ENCODE assay signal across 15 cellular contexts in the genomic region with DNA sequence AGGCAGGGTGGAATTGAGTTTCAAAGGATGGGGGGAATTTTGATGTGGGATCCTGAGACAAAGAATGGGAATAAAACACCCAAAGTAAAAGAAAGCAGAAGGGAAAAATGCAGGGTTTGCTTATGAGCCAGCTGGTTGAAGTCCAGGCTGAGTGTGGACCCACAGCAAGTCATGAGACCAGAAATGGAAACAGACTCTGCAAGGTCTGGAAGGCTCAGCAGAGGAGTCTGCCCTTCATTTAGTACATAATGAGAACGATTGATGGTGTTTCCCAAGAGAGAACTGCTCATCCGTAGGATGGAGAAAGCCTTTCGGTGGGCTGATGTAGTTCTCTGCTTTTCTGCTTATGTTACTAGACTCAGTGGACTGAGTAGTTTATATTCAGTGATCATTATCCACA.
DNase-seq lines count a peak whose midpoint lies in the region; ATAC-seq, FAIRE-seq and TF ChIP-seq lines count a peak whose summit lies in the region.
"Had no signal": no experiment of that assay in that cellular context is flagged by ENCODE, and none has a peak within 500 bp of the region (broad histone marks: within the 10 kb centered on the region; RNA-seq: fewer than 3 reads in every experiment).

No MANE protein-coding gene starts in this region.

- H3K4me2 ChIP-seq in neuronal stem cell (ENCODE audit: insufficient read depth, low read length, poor library complexity, severe bottlenecking) (no peak overlapping the region), GM23248 (ENCODE audit: unreplicated experiment) (no peak overlapping the region)
- H3K4me2 ChIP-seq: BLaER1 had no signal

- no peak for FAIRE-seq in small intestine (lab: Jason Lieb, UNC)
- FAIRE-seq: GM19239 had no signal

- H3K27me3 ChIP-seq in neuronal stem cell (ENCODE audit: control insufficient read depth in 3 of 3, insufficient read depth in 3 of 3, low read depth in 1 of 3, low read length in 3 of 3) (no peaks in the 10 kb centered on the region), small intestine (ENCODE audit: control insufficient read depth in 2 of 2, insufficient read depth in 2 of 2, low read length in 2 of 2) (peaks cover 0 to 2% of the 10 kb centered on the region in 2 donors), GM23248 (replicated peaks; ENCODE audit: insufficient read depth) (peaks cover 46% of the 10 kb centered on the region)
- H3K27me3 ChIP-seq: BLaER1 had no signal

- H3K9ac ChIP-seq in neuronal stem cell (ENCODE audit: low read depth, low read length, poor library complexity), result no peak overlapping the region
- H3K9ac ChIP-seq in GM23248, result no peak overlapping the region
- H3K9ac ChIP-seq: BLaER1 had no signal

- no peaks in the 10 kb centered on the region for H3K9me2 ChIP-seq in GM23248 (ENCODE audit: insufficient read depth)

- H3K9me3 ChIP-seq in neuronal stem cell (replicated peaks in 1 of 2; ENCODE audit: control insufficient read depth in 2 of 2, insufficient read depth in 1 of 2, low read depth in 1 of 2, low read length in 2 of 2), result no peaks in the 10 kb centered on the region
- no peaks in the 10 kb centered on the region for H3K9me3 ChIP-seq in small intestine (ENCODE audit: control insufficient read depth, low read depth)
- no peaks in the 10 kb centered on the region for H3K9me3 ChIP-seq in GM23248 (ENCODE audit: low read depth)
- H3K9me3 ChIP-seq: BLaER1 had no signal

- intact Hi-C loops in Right ventricle myocardium superior (cut with DNase I) (no loop called here), cardiac septum (cut with DNase I) (no loop called here)

- no peak overlapping the region for H4K91ac ChIP-seq in neuronal stem cell (ENCODE audit: low read depth, low read length, poor library complexity)

- no peak overlapping the region for H4K8ac ChIP-seq in neuronal stem cell (ENCODE audit: low read depth, low read length)

- H3K36me3 ChIP-seq in neuronal stem cell (replicated peaks in 1 of 2; ENCODE audit: control insufficient read depth in 2 of 2, insufficient read depth in 2 of 2, low read length in 2 of 2) (no peaks in the 10 kb centered on the region), small intestine (ENCODE audit: control insufficient read depth in 2 of 2, insufficient read depth in 2 of 2, low read length in 2 of 2) (no peaks in the 10 kb centered on the region), GM23248 (ENCODE audit: low read depth) (no peaks in the 10 kb centered on the region)
- H3K36me3 ChIP-seq: BLaER1 had no signal

- no peak overlapping the region for H2BK12ac ChIP-seq in neuronal stem cell (ENCODE audit: low read length)

- H3K79me1 ChIP-seq in neuronal stem cell (ENCODE audit: low read depth, low read length), result no peaks in the 10 kb centered on the region

- H3K4me1 ChIP-seq in neuronal stem cell (ENCODE audit: control insufficient read depth in 2 of 2, insufficient read depth in 1 of 2, low read depth in 1 of 2, low read length in 2 of 2) (peaks cover 0 to 3% of the 10 kb centered on the region in 2 donors), small intestine (ENCODE audit: control insufficient read depth in 2 of 2, insufficient read depth in 1 of 2, low read depth in 1 of 2, low read length in 1 of 2) (no peaks in the 10 kb centered on the region), GM23248 (ENCODE audit: insufficient read depth) (peaks cover 7% of the 10 kb centered on the region; the same call in 1 of the 2 replicates)
- H3K4me1 ChIP-seq: BLaER1 had no signal

- H3K79me2 ChIP-seq in GM23248 (ENCODE audit: insufficient read depth), result no peaks in the 10 kb centered on the region

- WGBS in neuronal stem cell (ENCODE audit: extremely low coverage in 2 of 2, insufficient read length in 2 of 2, insufficient replicate concordance in 1 of 2), 2 donors, result no CpG with 5 or more reads among the region's 3 CpGs
- 78 to 92% (median 80%) methylated on average over 3 of the region's 3 CpGs for WGBS in small intestine, 3 donors
- WGBS in GM23248 (ENCODE audit: low coverage in 1 of 2, low lambda C conversion rate in 2 of 2, missing lambda C conversion rate in 2 of 2), 2 experiments, result 19 to 23% methylated on average over 3 of the region's 3 CpGs

- no peak overlapping the region for H3K18ac ChIP-seq in neuronal stem cell (ENCODE audit: low read length)

- H2BK5ac ChIP-seq in neuronal stem cell (ENCODE audit: low read length), result no peak overlapping the region

- no peak overlapping the region for H2BK120ac ChIP-seq in neuronal stem cell (ENCODE audit: low read depth, low read length)

- H3K14ac ChIP-seq in neuronal stem cell (ENCODE audit: low read length), result no peak overlapping the region

- no peaks in the 10 kb centered on the region; the same call in 1 of the 2 replicates for H3F3A ChIP-seq in GM23248 (ENCODE audit: insufficient read depth)

- H2BK15ac ChIP-seq in neuronal stem cell (ENCODE audit: low read length), result no peak overlapping the region

- in situ Hi-C loops in GM23248 (cut with MboI), result no loop called here

- no peak for TF ChIP-seq CTCF in fibroblast of mammary gland (conservative IDR thresholded peaks at IDR 0.05; ENCODE audit: control insufficient read depth, insufficient read depth, low read depth, low read length)

- no peak overlapping the region for H3K4ac ChIP-seq in neuronal stem cell (ENCODE audit: low read length)

- H2AFZ ChIP-seq in neuronal stem cell (ENCODE audit: low read length), result peak overlapping the region; percentile 25
- no peak overlapping the region for H2AFZ ChIP-seq in GM23248

- H3K27ac ChIP-seq in neuronal stem cell (replicated peaks; ENCODE audit: low read length) (no peak overlapping the region), small intestine (ENCODE audit: low read depth in 1 of 2, low read length in 1 of 2) (no peak overlapping the region), GM23248 (no peak overlapping the region)
- H3K27ac ChIP-seq: BLaER1 had no signal

- no peak overlapping the region for H2AK5ac ChIP-seq in neuronal stem cell (ENCODE audit: low read depth, low read length)

- no peak overlapping the region for H3K23ac ChIP-seq in neuronal stem cell (ENCODE audit: low read depth, low read length, poor library complexity)

- no peaks in the 10 kb centered on the region for H4K20me1 ChIP-seq in GM23248 (ENCODE audit: insufficient read depth)
- H4K20me1 ChIP-seq: BLaER1 had no signal

- peak; percentile 27 for ATAC-seq in Right ventricle myocardium superior (ENCODE audit: poor library complexity)
- ATAC-seq in HG03565 (IDR thresholded peaks at IDR 0.05; ENCODE audit: unreplicated experiment), result no peak

- no peak overlapping the region for H3K4me3 ChIP-seq in fibroblast of mammary gland (ENCODE audit: control insufficient read depth, low read depth, low read length)
- no peak overlapping the region for H3K4me3 ChIP-seq in neuronal stem cell (ENCODE audit: low read length in 2 of 2)
- no peak overlapping the region for H3K4me3 ChIP-seq in small intestine (ENCODE audit: low read depth in 1 of 2, low read length in 2 of 2)
- no peak overlapping the region for H3K4me3 ChIP-seq in GM23248
- H3K4me3 ChIP-seq: BLaER1 had no signal

- DNase-seq in Right ventricle myocardium superior (no peak), cardiac septum (ENCODE audit: low spot score) (no peak), fibroblast of mammary gland (ENCODE audit: low read depth) (peak; percentile 70), neuronal stem cell (ENCODE audit: low spot score) (no peak), small intestine (no peak), GM23248 (no peak)
- DNase-seq: 8988T; AML-193; CD8-positive, alpha-beta memory T cell; DMS53; GF-D8; HFFc6 had no signal
